ENCODE assay signal across 21 cellular contexts in the genomic region with DNA sequence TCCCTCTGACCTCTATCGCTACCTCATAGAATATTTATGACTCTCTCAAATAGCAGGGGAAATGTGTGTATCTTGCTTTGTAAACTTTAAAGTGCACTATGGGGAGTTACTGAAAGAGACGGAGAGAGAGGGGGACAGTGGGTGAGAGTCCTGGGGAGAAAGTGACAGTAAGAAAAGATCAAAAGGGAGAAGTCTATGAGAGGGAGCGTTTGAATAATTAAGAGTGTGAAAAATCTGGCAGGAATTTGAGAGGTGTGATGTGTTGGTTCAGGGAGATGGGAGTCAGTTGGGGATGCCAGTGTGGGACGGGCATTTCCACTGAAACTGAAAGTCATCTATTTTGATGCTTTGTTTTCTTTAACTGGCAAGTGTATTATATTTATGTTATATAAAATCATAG. TPM values are rescaled to one million over a fixed set of nuclear protein-coding genes. Genes with fewer than 3 reads are reported as not detected.
DNase-seq lines count a peak whose midpoint lies in the region; ATAC-seq and TF ChIP-seq lines count a peak whose summit lies in the region.
"Had no signal": no experiment of that assay in that cellular context is flagged by ENCODE, and none has a peak within 500 bp of the region (broad histone marks: within the 10 kb centered on the region; RNA-seq: fewer than 3 reads in every experiment).

No MANE protein-coding gene starts in this region.

- peak overlapping the region; percentile 48 for H3K27ac Mint-ChIP-seq in activated naive CD4-positive, alpha-beta T cell treated with anti-CD3 and anti-CD28 coated beads, Interleukin-2, amount 50 U/mL, for 24 hours
- H3K27ac Mint-ChIP-seq in activated naive CD4-positive, alpha-beta T cell treated with anti-CD3 and anti-CD28 coated beads, Interleukin-2, amount 50 U/mL, for 72 hours: peak overlapping the region in 1 of 2 donors; percentile 63
- H3K27ac Mint-ChIP-seq: B cell had no signal

- H3K4me3 ChIP-seq in RWPE2 (ENCODE audit: severe bottlenecking): no peak overlapping the region

- peaks cover 7% of the 10 kb centered on the region for H3K9me3 Mint-ChIP-seq in activated naive CD4-positive, alpha-beta T cell treated with anti-CD3 and anti-CD28 coated beads, Interleukin-2, amount 50 U/mL, for 24 hours
- peaks cover 6 to 8% of the 10 kb centered on the region in 2 donors for H3K9me3 Mint-ChIP-seq in activated naive CD4-positive, alpha-beta T cell treated with anti-CD3 and anti-CD28 coated beads, Interleukin-2, amount 50 U/mL, for 72 hours

- no peak for DNase-seq in activated naive CD4-positive, alpha-beta T cell treated with anti-CD3 and anti-CD28 coated beads, Interleukin-2, amount 50 U/mL, for 72 hours (ENCODE audit: low spot score in 2 of 2)
- no peak for DNase-seq in RWPE2 (ENCODE audit: low spot score)
- no peak for DNase-seq in foreskin keratinocyte
- DNase-seq in head of caudate nucleus: no peak
- no peak for DNase-seq in NCI-H82 (lab: John Stamatoyannopoulos, UW)
- DNase-seq: DMS153, DND-41, Karpas-422, NCI-H1092 treated with DMSO at 0.1 percent for 48 hours, NCI-H1436, NCI-H187 treated with DMSO at 0.1 percent for 48 hours, NCI-H2171 treated with DMSO at 0.1 percent for 48 hours, NCI-H345, NCI-H510A treated with DMSO at 0.1 percent for 48 hours, NCI-H748 treated with DMSO at 0.1 percent for 48 hours, SHP77 had no signal

- H3K27me3 Mint-ChIP-seq in activated naive CD4-positive, alpha-beta T cell treated with anti-CD3 and anti-CD28 coated beads, Interleukin-2, amount 50 U/mL, for 24 hours: peaks cover under 1% of the 10 kb centered on the region
- H3K27me3 Mint-ChIP-seq: B cell had no signal

- no peaks in the 10 kb centered on the region for H3K4me1 Mint-ChIP-seq in activated naive CD4-positive, alpha-beta T cell treated with anti-CD3 and anti-CD28 coated beads, Interleukin-2, amount 50 U/mL, for 24 hours
- H3K4me1 Mint-ChIP-seq: B cell had no signal

- H3K36me3 ChIP-seq in RWPE2 (ENCODE audit: low read depth): peaks cover 61% of the 10 kb centered on the region

- no peaks in the 10 kb centered on the region for H3K27me3 ChIP-seq in RWPE2 (ENCODE audit: insufficient read depth, poor library complexity, severe bottlenecking)
- H3K27me3 ChIP-seq in foreskin keratinocyte: no peaks in the 10 kb centered on the region

- peaks cover 16% of the 10 kb centered on the region for H3K4me1 ChIP-seq in RWPE2 (ENCODE audit: insufficient read depth, poor library complexity, severe bottlenecking)
- peaks cover 21% of the 10 kb centered on the region for H3K4me1 ChIP-seq in foreskin keratinocyte

- TF ChIP-seq CTCF in RWPE2 (IDR thresholded peaks at IDR 0.05; ENCODE audit: poor library complexity, severe bottlenecking) (no peak), foreskin keratinocyte (conservative IDR thresholded peaks at IDR 0.05) (no peak)

- intact Hi-C loops in head of caudate nucleus (cut with DNase I): no loop called here

- H3K4me3 Mint-ChIP-seq in activated naive CD4-positive, alpha-beta T cell treated with anti-CD3 and anti-CD28 coated beads, Interleukin-2, amount 50 U/mL, for 24 hours: no peak overlapping the region
- H3K4me3 Mint-ChIP-seq: B cell had no signal

- H3K36me3 Mint-ChIP-seq in activated naive CD4-positive, alpha-beta T cell treated with anti-CD3 and anti-CD28 coated beads, Interleukin-2, amount 50 U/mL, for 24 hours: peaks cover 2% of the 10 kb centered on the region
- H3K36me3 Mint-ChIP-seq in activated naive CD4-positive, alpha-beta T cell treated with anti-CD3 and anti-CD28 coated beads, Interleukin-2, amount 50 U/mL, for 72 hours: peaks cover 6 to 13% of the 10 kb centered on the region in 2 donors

- peak overlapping the region; percentile 94 for H3K27ac ChIP-seq in RWPE2 (ENCODE audit: poor library complexity, severe bottlenecking)
- peak overlapping the region; percentile 92 for H3K27ac ChIP-seq in foreskin keratinocyte
- H3K27ac ChIP-seq: 22Rv1 had no signal

- peaks cover 8% of the 10 kb centered on the region for H3K9me3 ChIP-seq in RWPE2 (ENCODE audit: severe bottlenecking)

- ATAC-seq in activated naive CD4-positive, alpha-beta T cell treated with anti-CD3 and anti-CD28 coated beads, Interleukin-2, amount 50 U/mL, for 72 hours: no peak
- ATAC-seq in RWPE2 (ENCODE audit: low read depth) (no peak), foreskin keratinocyte (no peak), GM21576 (IDR thresholded peaks at IDR 0.05; ENCODE audit: unreplicated experiment) (no peak)
- ATAC-seq: HepG2 had no signal

RNA-seq across cellular contexts. Expression of a gene that starts 32.6 kb away (rescaled TPM):
- 1 to 10 TPM in 1 of 2 donors, under 1 TPM in 1; 0.20 to 1.1 TPM for total RNA-seq in activated naive CD4-positive, alpha-beta T cell treated with anti-CD3 and anti-CD28 coated beads, Interleukin-2, amount 50 U/mL, for 72 hours
- total RNA-seq in foreskin keratinocyte: 6.0 and 8.3 TPM in 2 replicates
- 3.1 and 3.4 TPM in 2 replicates for polyA plus RNA-seq in foreskin keratinocyte
